10 cellular contexts compared by ENCODE assay signal in the genomic region with DNA sequence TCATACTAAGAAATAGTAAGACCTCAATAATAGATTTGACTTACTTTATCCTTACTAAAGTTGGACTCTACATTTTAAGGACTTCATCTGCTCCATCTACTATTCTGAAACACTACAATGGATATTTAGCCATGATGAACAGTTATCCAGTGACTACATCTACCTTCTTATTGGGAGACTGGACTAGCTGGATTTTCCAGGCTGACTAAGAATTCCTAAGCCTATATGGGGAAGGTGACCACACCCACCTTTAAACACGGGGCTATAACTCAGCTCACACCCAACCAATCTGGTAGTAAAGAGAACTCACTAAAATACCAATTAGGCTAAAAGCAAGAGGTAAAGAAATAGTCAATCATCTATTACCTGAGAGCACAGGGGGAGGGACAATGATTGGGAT.
"Had no signal": no experiment of that assay in that cellular context is flagged by ENCODE, and none has a peak within 500 bp of the region (broad histone marks: within the 10 kb centered on the region; RNA-seq: fewer than 3 reads in every experiment).

No MANE protein-coding gene starts in this region.

- H3K4me3 Mint-ChIP-seq: GM23338, H9 had no signal

- DNase-seq: GM23248, GOT3, H7, H9, HCEC 1CT had no signal

- H3K36me3 ChIP-seq: HAP-1 had no signal

- H3K9me3 ChIP-seq: HAP-1 had no signal

- H3K4me3 ChIP-seq: GM23248, GM23338, HAP-1 had no signal

- H3K4me1 Mint-ChIP-seq: GM23338, H9 had no signal

- H3K27ac Mint-ChIP-seq: GM23338, H9 had no signal

- H3K9ac ChIP-seq: GM23248 had no signal

- H3K4me2 ChIP-seq: GM23338 had no signal

- FAIRE-seq: H1, H54 had no signal

- H3K27ac ChIP-seq: GM23248 had no signal

- H2AFZ ChIP-seq: GM23248, GM23338 had no signal

- H3K9me3 Mint-ChIP-seq: GM23338, H9 had no signal

- ATAC-seq: GM23338, HCT116 had no signal

- H3K4me1 ChIP-seq: HAP-1 had no signal
